In the genomic region with DNA sequence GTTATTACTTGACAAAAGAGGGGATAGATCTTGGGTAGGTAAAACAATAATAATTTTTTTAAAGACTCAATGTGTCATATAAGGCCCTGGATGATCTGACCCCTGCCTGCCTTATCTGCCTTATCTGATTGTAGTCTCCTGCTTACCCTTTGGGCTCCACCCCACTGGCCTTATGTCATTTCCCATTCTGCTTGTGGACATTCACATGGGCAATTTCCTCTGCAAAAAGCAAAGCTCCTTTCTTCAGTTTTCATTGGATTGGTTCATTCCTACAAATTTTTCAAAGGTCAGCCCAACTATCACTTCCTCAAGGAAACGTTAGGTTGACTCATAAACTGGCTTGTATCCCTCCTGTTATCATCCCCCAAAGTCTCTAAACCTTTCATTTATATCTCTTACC, we compare ENCODE assay signal across 17 cellular contexts.
"Had no signal": no experiment of that assay in that cellular context is flagged by ENCODE, and none has a peak within 500 bp of the region (broad histone marks: within the 10 kb centered on the region; RNA-seq: fewer than 3 reads in every experiment).

No MANE protein-coding gene starts in this region.

- H3K4me3 Mint-ChIP-seq: naive thymus-derived CD8-positive, alpha-beta T cell; stimulated activated naive B cell treated with anti-CD40 and anti-IgM and Interleukin-4, amounts not matched to agents 10 μg/mL and 1 μg/mL and 100 μg/mL, for 72 hours; stimulated activated naive CD8-positive, alpha-beta T cell treated with anti-CD3 and anti-CD28 coated beads, Interleukin-15, Interleukin-2, amounts not matched to agents 100 ng/mL and 50 ng/mL, for 24 hours had no signal

- DNase-seq: dorsolateral prefrontal cortex; effector CD4-positive, alpha-beta T cell; foreskin fibroblast; gastrocnemius medialis; head of caudate nucleus; mammary epithelial cell; mesendoderm; naive thymus-derived CD8-positive, alpha-beta T cell; pancreas; right lobe of liver; small intestine; stimulated activated CD4-positive, alpha-beta T cell treated with anti-CD3 and anti-CD28 coated beads, Interleukin-15, amount 100 ng/mL, for 24 hours; stimulated activated CD4-positive, alpha-beta T cell treated with anti-CD3 and anti-CD28 coated beads, Interleukin-2, amount 100 ng/mL, for 48 hours; stimulated activated naive B cell treated with anti-CD40 and anti-IgM and Interleukin-4, amounts not matched to agents 10 μg/mL and 1 μg/mL and 100 μg/mL, for 72 hours; uterus had no signal

- H3K9me3 Mint-ChIP-seq: naive thymus-derived CD8-positive, alpha-beta T cell; stimulated activated naive B cell treated with anti-CD40 and anti-IgM and Interleukin-4, amounts not matched to agents 10 μg/mL and 1 μg/mL and 100 μg/mL, for 72 hours; stimulated activated naive CD8-positive, alpha-beta T cell treated with anti-CD3 and anti-CD28 coated beads, Interleukin-15, Interleukin-2, amounts not matched to agents 100 ng/mL and 50 ng/mL, for 24 hours had no signal

- H3K27me3 Mint-ChIP-seq: stimulated activated naive CD8-positive, alpha-beta T cell treated with anti-CD3 and anti-CD28 coated beads, Interleukin-15, Interleukin-2, amounts not matched to agents 100 ng/mL and 50 ng/mL, for 24 hours had no signal

- H3K27ac Mint-ChIP-seq: naive thymus-derived CD8-positive, alpha-beta T cell; stimulated activated naive B cell treated with anti-CD40 and anti-IgM and Interleukin-4, amounts not matched to agents 10 μg/mL and 1 μg/mL and 100 μg/mL, for 72 hours; stimulated activated naive CD8-positive, alpha-beta T cell treated with anti-CD3 and anti-CD28 coated beads, Interleukin-15, Interleukin-2, amounts not matched to agents 100 ng/mL and 50 ng/mL, for 24 hours had no signal

- ATAC-seq: esophagus mucosa; gastrocnemius medialis; naive thymus-derived CD8-positive, alpha-beta T cell; pancreas; stimulated activated naive B cell treated with anti-CD40 and anti-IgM and Interleukin-4, amounts not matched to agents 10 μg/mL and 1 μg/mL and 100 μg/mL, for 72 hours had no signal

- H3K36me3 Mint-ChIP-seq: stimulated activated naive B cell treated with anti-CD40 and anti-IgM and Interleukin-4, amounts not matched to agents 10 μg/mL and 1 μg/mL and 100 μg/mL, for 72 hours had no signal

- H3K4me1 Mint-ChIP-seq: naive thymus-derived CD8-positive, alpha-beta T cell had no signal
